ENCODE assay signal across 22 cellular contexts in genomic region chr6:45616209-45616608, GRCh38.
A peak's percentile ranks its signal among the peaks of the same experiment; 100 is the strongest.
DNase-seq lines count a peak whose midpoint lies in the region; ATAC-seq lines count a peak whose summit lies in the region.
"Had no signal": no experiment of that assay in that cellular context is flagged by ENCODE, and none has a peak within 500 bp of the region (broad histone marks: within the 10 kb centered on the region; RNA-seq: fewer than 3 reads in every experiment).

No MANE protein-coding gene starts in this region.

- H3K9me3 Mint-ChIP-seq in activated CD4-positive, alpha-beta memory T cell treated with anti-CD3 and anti-CD28 coated beads for 36 hours = no peaks in the 10 kb centered on the region
- H3K9me3 Mint-ChIP-seq in activated CD4-positive, alpha-beta memory T cell treated with anti-CD3 and anti-CD28 coated beads, Interleukin-2, amount 10 ng/mL, durations not matched to agents 7 days and 5 days = no peaks in the 10 kb centered on the region
- H3K9me3 Mint-ChIP-seq in activated naive CD8-positive, alpha-beta T cell treated with anti-CD3 and anti-CD28 coated beads, Interleukin-2, amount 50 U/mL, for 24 hours = no peaks in the 10 kb centered on the region
- no peaks in the 10 kb centered on the region for H3K9me3 Mint-ChIP-seq in activated naive CD8-positive, alpha-beta T cell treated with anti-CD3 and anti-CD28 coated beads for 36 hours
- no peaks in the 10 kb centered on the region for H3K9me3 Mint-ChIP-seq in activated T-helper 2 cell treated with anti-CD3 and anti-CD28 coated beads, Interferon-gamma antibody, Interleukin-2, Interleukin-4, amounts not matched to agents 10 μg/mL and 5 μg/mL and 100 μg/mL, durations not matched to agents 14 hours and 24 hours and 36 hours
- H3K9me3 Mint-ChIP-seq: CD14-positive monocyte; CD4-positive, alpha-beta T cell; CD8-positive, alpha-beta memory T cell; GM23338; H9 had no signal

- ATAC-seq in activated naive CD8-positive, alpha-beta T cell treated with anti-CD3 and anti-CD28 coated beads, Interleukin-2, amount 50 U/mL, for 24 hours = peak; percentile 58
- ATAC-seq: A549, GM23338, HCT116 had no signal

- H3K4me3 Mint-ChIP-seq in activated CD4-positive, alpha-beta memory T cell treated with anti-CD3 and anti-CD28 coated beads for 36 hours = no peak overlapping the region
- no peak overlapping the region for H3K4me3 Mint-ChIP-seq in activated CD4-positive, alpha-beta memory T cell treated with anti-CD3 and anti-CD28 coated beads, Interleukin-2, amount 10 ng/mL, durations not matched to agents 7 days and 5 days
- no peak overlapping the region for H3K4me3 Mint-ChIP-seq in activated naive CD8-positive, alpha-beta T cell treated with anti-CD3 and anti-CD28 coated beads, Interleukin-2, amount 50 U/mL, for 24 hours
- H3K4me3 Mint-ChIP-seq in activated naive CD8-positive, alpha-beta T cell treated with anti-CD3 and anti-CD28 coated beads for 36 hours = no peak overlapping the region
- H3K4me3 Mint-ChIP-seq in activated T-helper 2 cell treated with anti-CD3 and anti-CD28 coated beads, Interferon-gamma antibody, Interleukin-2, Interleukin-4, amounts not matched to agents 10 μg/mL and 5 μg/mL and 100 μg/mL, durations not matched to agents 14 hours and 24 hours and 36 hours (ENCODE audit: low read depth) = no peak overlapping the region
- H3K4me3 Mint-ChIP-seq: CD14-positive monocyte; CD4-positive, alpha-beta T cell; CD8-positive, alpha-beta memory T cell; GM23338; H9 had no signal

- H3K36me3 Mint-ChIP-seq in activated CD4-positive, alpha-beta memory T cell treated with anti-CD3 and anti-CD28 coated beads for 36 hours = peaks cover 3% of the 10 kb centered on the region
- H3K36me3 Mint-ChIP-seq in activated CD4-positive, alpha-beta memory T cell treated with anti-CD3 and anti-CD28 coated beads, Interleukin-2, amount 10 ng/mL, durations not matched to agents 7 days and 5 days (ENCODE audit: low read depth) = no peaks in the 10 kb centered on the region
- H3K36me3 Mint-ChIP-seq in activated naive CD8-positive, alpha-beta T cell treated with anti-CD3 and anti-CD28 coated beads, Interleukin-2, amount 50 U/mL, for 24 hours (ENCODE audit: low read depth) = no peaks in the 10 kb centered on the region
- no peaks in the 10 kb centered on the region for H3K36me3 Mint-ChIP-seq in activated naive CD8-positive, alpha-beta T cell treated with anti-CD3 and anti-CD28 coated beads for 36 hours
- H3K36me3 Mint-ChIP-seq in activated T-helper 2 cell treated with anti-CD3 and anti-CD28 coated beads, Interferon-gamma antibody, Interleukin-2, Interleukin-4, amounts not matched to agents 10 μg/mL and 5 μg/mL and 100 μg/mL, durations not matched to agents 14 hours and 24 hours and 36 hours (ENCODE audit: low read depth) = peaks cover 16% of the 10 kb centered on the region
- H3K36me3 Mint-ChIP-seq: CD14-positive monocyte had no signal

- intact Hi-C loops in activated CD4-positive, alpha-beta memory T cell treated with anti-CD3 and anti-CD28 coated beads for 36 hours (cut with micrococcal nuclease) = no loop called here
- intact Hi-C loops in activated T-helper 2 cell treated with anti-CD3 and anti-CD28 coated beads, Interferon-gamma antibody, Interleukin-2, Interleukin-4, amounts not matched to agents 10 μg/mL and 5 μg/mL and 100 μg/mL, durations not matched to agents 14 hours and 24 hours and 36 hours (cut with micrococcal nuclease) = no loop called here

- CTCF ChIA-PET in activated CD4-positive, alpha-beta memory T cell treated with anti-CD3 and anti-CD28 coated beads for 36 hours (lab: Charles Lee) = interaction anchor here (0.6 kb wide), 1 partner anchor 314 kb away, joined by 3 read pairs; no protein-coding TSS in a partner anchor
- CTCF ChIA-PET in activated CD4-positive, alpha-beta memory T cell treated with anti-CD3 and anti-CD28 coated beads, Interleukin-2, amount 10 ng/mL, durations not matched to agents 7 days and 5 days (lab: Charles Lee) = interaction anchor here (0.7 to 2.0 kb wide), 2 partner anchors 18 to 98 kb away, joined by 3 to 4 read pairs; no protein-coding TSS in a partner anchor

- POLR2A ChIA-PET in activated CD4-positive, alpha-beta memory T cell treated with anti-CD3 and anti-CD28 coated beads for 36 hours (lab: Charles Lee) = interaction anchor here (1.2 to 1.3 kb wide), 2 partner anchors 87 to 95 kb away, joined by 3 read pairs; no protein-coding TSS in a partner anchor
- POLR2A ChIA-PET in activated CD4-positive, alpha-beta memory T cell treated with anti-CD3 and anti-CD28 coated beads, Interleukin-2, amount 10 ng/mL, durations not matched to agents 7 days and 5 days (lab: Charles Lee) = no interaction called here

- H3K4me1 Mint-ChIP-seq in activated CD4-positive, alpha-beta memory T cell treated with anti-CD3 and anti-CD28 coated beads for 36 hours (ENCODE audit: low read depth) = peaks cover 49% of the 10 kb centered on the region
- peaks cover 24% of the 10 kb centered on the region for H3K4me1 Mint-ChIP-seq in activated CD4-positive, alpha-beta memory T cell treated with anti-CD3 and anti-CD28 coated beads, Interleukin-2, amount 10 ng/mL, durations not matched to agents 7 days and 5 days
- H3K4me1 Mint-ChIP-seq in activated naive CD8-positive, alpha-beta T cell treated with anti-CD3 and anti-CD28 coated beads, Interleukin-2, amount 50 U/mL, for 24 hours = peaks cover 39% of the 10 kb centered on the region
- peaks cover 18% of the 10 kb centered on the region for H3K4me1 Mint-ChIP-seq in activated naive CD8-positive, alpha-beta T cell treated with anti-CD3 and anti-CD28 coated beads for 36 hours
- peaks cover 52% of the 10 kb centered on the region for H3K4me1 Mint-ChIP-seq in activated T-helper 2 cell treated with anti-CD3 and anti-CD28 coated beads, Interferon-gamma antibody, Interleukin-2, Interleukin-4, amounts not matched to agents 10 μg/mL and 5 μg/mL and 100 μg/mL, durations not matched to agents 14 hours and 24 hours and 36 hours (ENCODE audit: low read depth)

- H3K27ac Mint-ChIP-seq in activated CD4-positive, alpha-beta memory T cell treated with anti-CD3 and anti-CD28 coated beads for 36 hours = peak overlapping the region; percentile 14
- no peak overlapping the region for H3K27ac Mint-ChIP-seq in activated CD4-positive, alpha-beta memory T cell treated with anti-CD3 and anti-CD28 coated beads, Interleukin-2, amount 10 ng/mL, durations not matched to agents 7 days and 5 days
- H3K27ac Mint-ChIP-seq in activated naive CD8-positive, alpha-beta T cell treated with anti-CD3 and anti-CD28 coated beads, Interleukin-2, amount 50 U/mL, for 24 hours = no peak overlapping the region
- H3K27ac Mint-ChIP-seq in activated naive CD8-positive, alpha-beta T cell treated with anti-CD3 and anti-CD28 coated beads for 36 hours = no peak overlapping the region
- peak overlapping the region; percentile 50 for H3K27ac Mint-ChIP-seq in activated T-helper 2 cell treated with anti-CD3 and anti-CD28 coated beads, Interferon-gamma antibody, Interleukin-2, Interleukin-4, amounts not matched to agents 10 μg/mL and 5 μg/mL and 100 μg/mL, durations not matched to agents 14 hours and 24 hours and 36 hours
- H3K27ac Mint-ChIP-seq: CD14-positive monocyte; CD4-positive, alpha-beta T cell; GM23338; H9 had no signal

- H3K27me3 Mint-ChIP-seq in activated CD4-positive, alpha-beta memory T cell treated with anti-CD3 and anti-CD28 coated beads for 36 hours = peaks cover 1% of the 10 kb centered on the region
- no peaks in the 10 kb centered on the region for H3K27me3 Mint-ChIP-seq in activated CD4-positive, alpha-beta memory T cell treated with anti-CD3 and anti-CD28 coated beads, Interleukin-2, amount 10 ng/mL, durations not matched to agents 7 days and 5 days
- H3K27me3 Mint-ChIP-seq in activated naive CD8-positive, alpha-beta T cell treated with anti-CD3 and anti-CD28 coated beads, Interleukin-2, amount 50 U/mL, for 24 hours = no peaks in the 10 kb centered on the region
- H3K27me3 Mint-ChIP-seq in activated naive CD8-positive, alpha-beta T cell treated with anti-CD3 and anti-CD28 coated beads for 36 hours = no peaks in the 10 kb centered on the region
- H3K27me3 Mint-ChIP-seq in activated T-helper 2 cell treated with anti-CD3 and anti-CD28 coated beads, Interferon-gamma antibody, Interleukin-2, Interleukin-4, amounts not matched to agents 10 μg/mL and 5 μg/mL and 100 μg/mL, durations not matched to agents 14 hours and 24 hours and 36 hours (ENCODE audit: low read depth) = no peaks in the 10 kb centered on the region
- H3K27me3 Mint-ChIP-seq: CD4-positive, alpha-beta T cell; CD8-positive, alpha-beta memory T cell had no signal

- no peak for DNase-seq in activated CD4-positive, alpha-beta memory T cell treated with anti-CD3 and anti-CD28 coated beads for 36 hours
- DNase-seq in activated CD4-positive, alpha-beta memory T cell treated with anti-CD3 and anti-CD28 coated beads, Interleukin-2, amount 10 ng/mL, durations not matched to agents 7 days and 5 days = no peak
- no peak for DNase-seq in activated naive CD8-positive, alpha-beta T cell treated with anti-CD3 and anti-CD28 coated beads, Interleukin-2, amount 50 U/mL, for 24 hours
- DNase-seq in activated naive CD8-positive, alpha-beta T cell treated with anti-CD3 and anti-CD28 coated beads for 36 hours = no peak
- DNase-seq in activated T-helper 2 cell treated with anti-CD3 and anti-CD28 coated beads, Interferon-gamma antibody, Interleukin-2, Interleukin-4, amounts not matched to agents 10 μg/mL and 5 μg/mL and 100 μg/mL, durations not matched to agents 14 hours and 24 hours and 36 hours (ENCODE audit: low spot score) = no peak
- DNase-seq in NK-92 (lab: John Stamatoyannopoulos, UW; ENCODE audit: unreplicated experiment) = no peak
- DNase-seq in hepatic stellate cell (ENCODE audit: low spot score) = no peak
- DNase-seq: 8988T; ACHN; AML-193; BE2C; Calu3; CD4-positive, alpha-beta T cell; CD8-positive, alpha-beta memory T cell; DMS53; DMS79 treated with DMSO at 0.1 percent for 48 hours; GF-D8; H9 had no signal

Comparison
In these comparisons a context has a peak if more than half of its experiments do, and no peak if none do; other contexts are left out.
1. H3K27ac Mint-ChIP-seq: peak in activated CD4-positive, alpha-beta memory T cell treated with anti-CD3 and anti-CD28 coated beads for 36 hours (single experiment) and activated T-helper 2 cell treated with anti-CD3 and anti-CD28 coated beads, Interferon-gamma antibody, Interleukin-2, Interleukin-4, amounts not matched to agents 10 μg/mL and 5 μg/mL and 100 μg/mL, durations not matched to agents 14 hours and 24 hours and 36 hours (single experiment); none in activated CD4-positive, alpha-beta memory T cell treated with anti-CD3 and anti-CD28 coated beads, Interleukin-2, amount 10 ng/mL, durations not matched to agents 7 days and 5 days (single experiment), activated naive CD8-positive, alpha-beta T cell treated with anti-CD3 and anti-CD28 coated beads, Interleukin-2, amount 50 U/mL, for 24 hours (single experiment) and activated naive CD8-positive, alpha-beta T cell treated with anti-CD3 and anti-CD28 coated beads for 36 hours (single experiment).